In the genomic region with DNA sequence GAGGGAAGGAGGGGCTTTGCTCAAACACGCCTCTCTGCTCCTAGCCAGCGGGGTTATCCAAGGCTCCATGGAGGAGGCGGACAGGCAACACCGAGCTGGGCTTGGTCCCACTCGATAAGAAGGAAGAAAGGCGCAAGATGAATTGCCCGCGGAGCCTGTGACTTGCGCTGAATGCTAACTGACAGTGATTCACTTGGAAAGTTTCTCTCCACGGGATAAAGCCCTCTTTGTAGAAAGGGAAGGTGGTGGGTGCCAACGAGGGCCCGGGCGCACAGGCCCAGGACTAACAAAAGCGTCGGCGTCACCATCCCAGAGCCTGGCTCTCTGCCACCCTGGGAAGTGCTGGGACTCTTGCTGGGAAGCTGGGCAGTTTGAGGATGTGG, we compare ENCODE assay signal across 24 cellular contexts.
DNase-seq lines count a peak whose midpoint lies in the region; ATAC-seq, FAIRE-seq and TF ChIP-seq lines count a peak whose summit lies in the region.
"Had no signal": no experiment of that assay in that cellular context is flagged by ENCODE, and none has a peak within 500 bp of the region (broad histone marks: within the 10 kb centered on the region; RNA-seq: fewer than 3 reads in every experiment).

No MANE protein-coding gene starts in this region.

- no peak for TF ChIP-seq RAD21 in H1 (IDR thresholded peaks at IDR 0.05 in 1 of 2, conservative IDR thresholded peaks at IDR 0.05 in 1 of 2; ENCODE audit: low read depth in 2 of 2, low read length in 2 of 2)

- H3K4me1 Mint-ChIP-seq in neural crest cell (peaks cover 67% of the 10 kb centered on the region), T-cell (peaks cover 0 to 5% (median 2%) of the 10 kb centered on the region in 3 donors)
- H3K4me1 Mint-ChIP-seq: activated naive CD8-positive, alpha-beta T cell treated with anti-CD3 and anti-CD28 coated beads, Interleukin-2, amount 50 U/mL, for 24 hours had no signal

- POLR2A ChIA-PET in RWPE1 (lab: Yijun Ruan, JAX; ENCODE audit: low non-redundant PET) (no interaction called here), H1 (lab: Charles Lee; ENCODE audit: partially characterized antibody) (interaction anchor here (1.5 kb wide), 1 partner anchor 11 kb away, joined by 4 read pairs; no protein-coding TSS in a partner anchor), T-cell (lab: Charles Lee) (no interaction called here)

- no peak for FAIRE-seq in H1 (lab: Jason Lieb, UNC)
- FAIRE-seq: GM12878 had no signal

- peak overlapping the region in 1 of 2 experiments; percentile 36; a peak in 1 of 4 replicates for H3K4me2 ChIP-seq in H1 (ENCODE audit: insufficient read depth in 1 of 2, low read depth in 2 of 2, low read length in 2 of 2)

- H3K36me3 Mint-ChIP-seq in neural crest cell (ENCODE audit: low read depth), result no peaks in the 10 kb centered on the region
- H3K36me3 Mint-ChIP-seq in T-cell, result no peaks in the 10 kb centered on the region

- peak overlapping the region; percentile 96 for H4K91ac ChIP-seq in H1 (replicated peaks; ENCODE audit: insufficient read length, low read length)

- H3K23ac ChIP-seq in H1 (ENCODE audit: insufficient read length), result no peak overlapping the region

- H3K79me2 ChIP-seq in H1 (ENCODE audit: control insufficient read depth in 1 of 2, insufficient read depth in 2 of 2, low read length in 2 of 2), result peaks cover 4 to 65% of the 10 kb centered on the region in 2 experiments; a peak in 3 of 4 replicates

- peak overlapping the region; percentile 83 for H3K27ac Mint-ChIP-seq in neural crest cell (ENCODE audit: unreplicated experiment)
- no peak overlapping the region for H3K27ac Mint-ChIP-seq in T-cell
- H3K27ac Mint-ChIP-seq: activated naive CD8-positive, alpha-beta T cell treated with anti-CD3 and anti-CD28 coated beads, Interleukin-2, amount 50 U/mL, for 24 hours; activated T-helper 1 cell treated with anti-CD3 and anti-CD28 coated beads, Interleukin-12 subunit alpha, Interleukin-12 subunit beta, Interleukin-2, Interleukin-4 antibody, amounts not matched to agents 30 ng/mL and 10 ng/mL and 1 ng/mL, durations not matched to agents 14 hours and 24 hours and 36 hours; stimulated activated naive CD8-positive, alpha-beta T cell treated with anti-CD3 and anti-CD28 coated beads, Interleukin-15, Interleukin-2, amounts not matched to agents 100 ng/mL and 50 ng/mL, for 24 hours had no signal

- no peak for TF ChIP-seq POLR2A in H1 (IDR thresholded peaks at IDR 0.05; ENCODE audit: control extremely low read depth in 1 of 2, low read depth in 2 of 2, low read length in 2 of 2)

- peak overlapping the region; percentile 90; the same call in 1 of the 2 replicates for H2BK5ac ChIP-seq in H1 (ENCODE audit: low read depth, low read length)

- H2AK5ac ChIP-seq in H1 (ENCODE audit: low read depth, low read length), result peak overlapping the region; percentile 99; the same call in 1 of the 2 replicates

- H3K4me3 ChIP-seq in H1 (ENCODE audit: extremely low read depth in 1 of 4, insufficient read depth in 2 of 4, low read depth in 3 of 4, low read length in 4 of 4), result no peak overlapping the region
- H3K4me3 ChIP-seq: colonic mucosa, GM12878, psoas muscle had no signal

- ATAC-seq in T-cell (replicated peaks in 1 of 4), result no peak
- ATAC-seq: activated naive CD8-positive, alpha-beta T cell treated with anti-CD3 and anti-CD28 coated beads, Interleukin-2, amount 50 U/mL, for 24 hours; GM12878; left lobe of liver; psoas muscle; Right ventricle myocardium inferior had no signal

- no peaks in the 10 kb centered on the region for H3K27me3 Mint-ChIP-seq in neural crest cell (ENCODE audit: low read depth)
- peaks cover 0 to 11% of the 10 kb centered on the region in 2 donors for H3K27me3 Mint-ChIP-seq in T-cell

- no peak overlapping the region for H2BK15ac ChIP-seq in H1 (ENCODE audit: low read length)

- peaks cover 25% of the 10 kb centered on the region for H3K79me1 ChIP-seq in H1 (ENCODE audit: low read depth, low read length)

- peaks cover 4 to 24% (median 10%) of the 10 kb centered on the region in 4 experiments for H3K4me1 ChIP-seq in H1 (replicated peaks in 1 of 4; ENCODE audit: control insufficient read depth in 3 of 4, insufficient read depth in 4 of 4, low read length in 3 of 4)
- H3K4me1 ChIP-seq: Caco-2, colonic mucosa, psoas muscle had no signal

- no peak overlapping the region for H2BK120ac ChIP-seq in H1 (replicated peaks; ENCODE audit: low read depth, low read length)

- H3K9ac ChIP-seq in H1 (replicated peaks in 1 of 4; ENCODE audit: extremely low read depth in 1 of 4, low read depth in 3 of 4, low read length in 3 of 4), result no peak overlapping the region

- H3K9me3 Mint-ChIP-seq in neural crest cell (no peaks in the 10 kb centered on the region), T-cell (no peaks in the 10 kb centered on the region)
- H3K9me3 Mint-ChIP-seq: activated naive CD8-positive, alpha-beta T cell treated with anti-CD3 and anti-CD28 coated beads, Interleukin-2, amount 50 U/mL, for 24 hours; activated T-helper 1 cell treated with anti-CD3 and anti-CD28 coated beads, Interleukin-12 subunit alpha, Interleukin-12 subunit beta, Interleukin-2, Interleukin-4 antibody, amounts not matched to agents 30 ng/mL and 10 ng/mL and 1 ng/mL, durations not matched to agents 14 hours and 24 hours and 36 hours; stimulated activated naive CD8-positive, alpha-beta T cell treated with anti-CD3 and anti-CD28 coated beads, Interleukin-15, Interleukin-2, amounts not matched to agents 100 ng/mL and 50 ng/mL, for 24 hours had no signal

- no peak overlapping the region for H3K4ac ChIP-seq in H1 (replicated peaks; ENCODE audit: insufficient read length, low read depth, low read length)

- no peaks in the 10 kb centered on the region for H3K9me3 ChIP-seq in H1 (ENCODE audit: insufficient read depth in 2 of 2, low read depth in 1 of 2, low read length in 1 of 2)
- H3K9me3 ChIP-seq: Caco-2, colonic mucosa, psoas muscle had no signal

- no peak for TF ChIP-seq EP300 in H1 (IDR thresholded peaks at IDR 0.05; ENCODE audit: borderline replicate concordance in 1 of 2, low read depth in 2 of 2, low read length in 2 of 2)

- H3K27ac ChIP-seq in RWPE1 (peak overlapping the region; percentile 95), H1 (ENCODE audit: low read depth, low read length) (no peak overlapping the region)
- H3K27ac ChIP-seq: colonic mucosa, psoas muscle, VCaP had no signal

- peak; percentile 89 for DNase-seq in Ammon's horn (ENCODE audit: low spot score)
- no peak for DNase-seq in RWPE1 (ENCODE audit: low spot score)
- no peak for DNase-seq in H1 (ENCODE audit: low read depth in 1 of 2, low spot score in 2 of 2)
- DNase-seq in neural crest cell (ENCODE audit: low read depth, low spot score), result no peak
- no peak for DNase-seq in activated naive CD4-positive, alpha-beta T cell treated with anti-CD3 and anti-CD28 coated beads, Interleukin-2, amount 50 U/mL, for 16 hours
- no peak for DNase-seq in T-cell
- DNase-seq in activated CD4-positive, alpha-beta T cell treated with anti-CD3 and anti-CD28 coated beads for 1 hour, result no peak
- no peak for DNase-seq in NCI-H146 treated with DMSO at 0.1 percent for 48 hours (lab: John Stamatoyannopoulos, UW; ENCODE audit: unreplicated experiment)
- DNase-seq: activated CD8-positive, alpha-beta memory T cell treated with anti-CD3 and anti-CD28 coated beads for 24 hours; activated naive CD8-positive, alpha-beta T cell treated with anti-CD3 and anti-CD28 coated beads, Interleukin-2, amount 50 U/mL, for 24 hours; Caco-2; colonic mucosa; GOT3; Kasumi-1; NCI-H1436; NCI-H345; psoas muscle; T-helper 1 cell had no signal

- CTCF ChIA-PET in RWPE1 (lab: Yijun Ruan, JAX) (no interaction called here), H1 (lab: Charles Lee; ENCODE audit: partially characterized antibody) (interaction anchor here (2.5 kb wide), 1 partner anchor 78 kb away, joined by 7 read pairs; no protein-coding TSS in a partner anchor), T-cell (lab: Charles Lee) (no interaction called here)

- 96% methylated on average over 13 of the region's 16 CpGs; no CpG with 5 or more reads in 1 of the 2 experiments for WGBS in H1 (ENCODE audit: extremely low coverage in 1 of 2, insufficient coverage in 1 of 2, insufficient read length in 1 of 2, insufficient replicate concordance in 2 of 2, low coverage in 1 of 2, low lambda C conversion rate in 2 of 2, missing lambda C conversion rate in 1 of 2), 2 experiments

- H2AFZ ChIP-seq in H1 (ENCODE audit: low read length), result no peak overlapping the region

- no peak overlapping the region for H4K5ac ChIP-seq in H1 (ENCODE audit: insufficient read length, low read depth, low read length)

- no peak overlapping the region; the same call in 1 of the 2 replicates for H4K8ac ChIP-seq in H1 (ENCODE audit: extremely low read depth, insufficient read depth, low read length)

- TF ChIP-seq CTCF in RWPE1 (conservative IDR thresholded peaks at IDR 0.05; ENCODE audit: low read depth) (no peak), H1 (IDR thresholded peaks at IDR 0.05; ENCODE audit: control extremely low read depth in 1 of 3, insufficient read depth in 1 of 3, low read depth in 1 of 3, low read length in 3 of 3) (no peak), neural crest cell (conservative IDR thresholded peaks at IDR 0.05) (no peak)

- H2BK20ac ChIP-seq in H1 (ENCODE audit: low read length), result no peak overlapping the region

- H3K23me2 ChIP-seq in H1 (ENCODE audit: low read depth, low read length), result peaks cover 5% of the 10 kb centered on the region

- H3K27me3 ChIP-seq in H1 (replicated peaks in 1 of 4; ENCODE audit: control insufficient read depth in 3 of 4, extremely low read depth in 1 of 4, insufficient read depth in 3 of 4, low read length in 3 of 4), result no peaks in the 10 kb centered on the region
- H3K27me3 ChIP-seq: colonic mucosa had no signal

- 0 out of 2 replicates have a peak overlapping the region, but pooled peaks have one; percentile 98 for H2BK12ac ChIP-seq in H1 (ENCODE audit: low read depth, low read length)

- no peaks in the 10 kb centered on the region; a peak in 1 of 8 replicates for H3K36me3 ChIP-seq in H1 (ENCODE audit: control insufficient read depth in 2 of 4, insufficient read depth in 4 of 4, low read length in 3 of 4)
- H3K36me3 ChIP-seq: colonic mucosa had no signal

- peaks cover 5 to 15% of the 10 kb centered on the region in 2 experiments for H4K20me1 ChIP-seq in H1 (replicated peaks in 1 of 2; ENCODE audit: control insufficient read depth in 1 of 2, insufficient read depth in 2 of 2, low read length in 2 of 2)

- no peak overlapping the region for H3K14ac ChIP-seq in H1 (ENCODE audit: insufficient read length)

- H3K56ac ChIP-seq in H1 (replicated peaks; ENCODE audit: insufficient read length, low read depth, low read length), result no peak overlapping the region

- H3K4me3 Mint-ChIP-seq in neural crest cell (peak overlapping the region; percentile 45), T-cell (no peak overlapping the region)
- H3K4me3 Mint-ChIP-seq: activated naive CD8-positive, alpha-beta T cell treated with anti-CD3 and anti-CD28 coated beads, Interleukin-2, amount 50 U/mL, for 24 hours; activated T-helper 1 cell treated with anti-CD3 and anti-CD28 coated beads, Interleukin-12 subunit alpha, Interleukin-12 subunit beta, Interleukin-2, Interleukin-4 antibody, amounts not matched to agents 30 ng/mL and 10 ng/mL and 1 ng/mL, durations not matched to agents 14 hours and 24 hours and 36 hours; stimulated activated naive CD8-positive, alpha-beta T cell treated with anti-CD3 and anti-CD28 coated beads, Interleukin-15, Interleukin-2, amounts not matched to agents 100 ng/mL and 50 ng/mL, for 24 hours had no signal

- no peak overlapping the region for H3K18ac ChIP-seq in H1 (ENCODE audit: extremely low read depth, low read length)
